Comparison of ENCODE assay signal across 20 cellular contexts in genomic region chr9:114606068-114606467, GRCh38. TPM values are rescaled to one million over a fixed set of nuclear protein-coding genes. Genes with fewer than 3 reads are reported as not detected.
DNase-seq lines count a peak whose midpoint lies in the region; ATAC-seq and TF ChIP-seq lines count a peak whose summit lies in the region.
"Had no signal": no experiment of that assay in that cellular context is flagged by ENCODE, and none has a peak within 500 bp of the region (broad histone marks: within the 10 kb centered on the region; RNA-seq: fewer than 3 reads in every experiment).

No MANE protein-coding gene starts in this region.

- H3K27me3 ChIP-seq in SK-N-SH (ENCODE audit: insufficient read depth): no peaks in the 10 kb centered on the region
- H3K27me3 ChIP-seq in subcutaneous abdominal adipose tissue (ENCODE audit: control insufficient read depth in 5 of 5, insufficient read depth in 4 of 5, low read length in 5 of 5): no peaks in the 10 kb centered on the region
- H3K27me3 ChIP-seq: Peyer's patch had no signal

- TF ChIP-seq CTCF in SK-N-SH (IDR thresholded peaks at IDR 0.05) (no peak), choroid plexus epithelial cell (conservative IDR thresholded peaks at IDR 0.05; ENCODE audit: low read depth, low read length) (no peak)

- peak; percentile 30 for DNase-seq in SK-N-SH
- DNase-seq in choroid plexus epithelial cell (ENCODE audit: low read depth): peak; percentile 44
- DNase-seq in mesenteric fat pad (ENCODE audit: low spot score): peak; percentile 45
- no peak for DNase-seq in activated naive CD4-positive, alpha-beta T cell treated with anti-CD3 and anti-CD28 coated beads, Interleukin-2, amount 50 U/mL, for 72 hours (ENCODE audit: low spot score in 2 of 2)
- DNase-seq in NCI-H510A (lab: John Stamatoyannopoulos, UW): no peak
- DNase-seq: 8988T; activated CD4-positive, alpha-beta T cell treated with anti-CD3 and anti-CD28 coated beads, Interleukin-2, amount 50 U/mL, for 4 hours; DND-41; KG1; NCI-H1048; NCI-H774; Peyer's patch had no signal

- H3K36me3 Mint-ChIP-seq in activated naive CD4-positive, alpha-beta T cell treated with anti-CD3 and anti-CD28 coated beads, Interleukin-2, amount 50 U/mL, for 72 hours: peaks cover 11 to 19% of the 10 kb centered on the region in 2 donors

- no peaks in the 10 kb centered on the region for H3K9me2 ChIP-seq in SK-N-SH

- ATAC-seq in SK-N-SH treated with all-trans-retinoic acid at 6 μM for 48 hours: no peak
- ATAC-seq in activated naive CD4-positive, alpha-beta T cell treated with anti-CD3 and anti-CD28 coated beads, Interleukin-2, amount 50 U/mL, for 72 hours: no peak
- no peak for ATAC-seq in GM21529 (IDR thresholded peaks at IDR 0.05; ENCODE audit: unreplicated experiment)

- no peak overlapping the region for H3K4me3 ChIP-seq in SK-N-SH (ENCODE audit: low read depth in 2 of 2, low read length in 1 of 2)
- H3K4me3 ChIP-seq in choroid plexus epithelial cell (ENCODE audit: low read depth, low read length): no peak overlapping the region
- H3K4me3 ChIP-seq in subcutaneous abdominal adipose tissue (ENCODE audit: low read depth in 1 of 5, low read length in 5 of 5): no peak overlapping the region
- H3K4me3 ChIP-seq: Peyer's patch had no signal

- TF ChIP-seq RAD21 in SK-N-SH (IDR thresholded peaks at IDR 0.05; ENCODE audit: low read length): no peak

- peaks cover 5 to 7% of the 10 kb centered on the region in 2 donors for H3K9me3 Mint-ChIP-seq in activated naive CD4-positive, alpha-beta T cell treated with anti-CD3 and anti-CD28 coated beads, Interleukin-2, amount 50 U/mL, for 72 hours

- no peak overlapping the region for H2AFZ ChIP-seq in SK-N-SH (ENCODE audit: low read depth)

- no peak overlapping the region for H3K27ac Mint-ChIP-seq in activated naive CD4-positive, alpha-beta T cell treated with anti-CD3 and anti-CD28 coated beads, Interleukin-2, amount 50 U/mL, for 72 hours

- H3F3A ChIP-seq in SK-N-SH (replicated peaks; ENCODE audit: insufficient read depth): peaks cover 6% of the 10 kb centered on the region

- WGBS in SK-N-SH (ENCODE audit: low lambda C conversion rate): 77% methylated on average over 7 of the region's 7 CpGs

- H3K9ac ChIP-seq in SK-N-SH: no peak overlapping the region
- H3K9ac ChIP-seq in subcutaneous abdominal adipose tissue (ENCODE audit: low read length in 5 of 5): peak overlapping the region in 3 of 5 donors; percentile 43 to 51 (median 46)

- H4K20me1 ChIP-seq in SK-N-SH (ENCODE audit: insufficient read depth): no peaks in the 10 kb centered on the region

- no peaks in the 10 kb centered on the region for H3K79me2 ChIP-seq in SK-N-SH (ENCODE audit: insufficient read depth)

- CTCF ChIA-PET in SK-N-SH (lab: Yijun Ruan, JAX): no interaction called here

- POLR2A ChIA-PET in SK-N-SH (lab: Yijun Ruan, JAX): no interaction called here

- H3K9me3 ChIP-seq in SK-N-SH (peaks cover 3% of the 10 kb centered on the region; the same call in 1 of the 2 replicates), subcutaneous abdominal adipose tissue (ENCODE audit: control insufficient read depth in 5 of 5, low read length in 5 of 5) (peaks cover 0 to 5% (median 0%) of the 10 kb centered on the region in 5 donors)
- H3K9me3 ChIP-seq: Peyer's patch had no signal

- H3K27ac ChIP-seq in SK-N-SH (ENCODE audit: low read depth in 2 of 2, low read length in 1 of 2): no peak overlapping the region
- H3K27ac ChIP-seq in subcutaneous abdominal adipose tissue (ENCODE audit: low read depth, low read length): peak overlapping the region; percentile 82
- H3K27ac ChIP-seq: Peyer's patch had no signal

- no peak overlapping the region for H3K4me2 ChIP-seq in SK-N-SH

- H3K4me1 ChIP-seq in SK-N-SH (ENCODE audit: control insufficient read depth in 1 of 2, insufficient read depth in 2 of 2, low read depth in 1 of 2, low read length in 1 of 2) (peaks cover 4 to 6% of the 10 kb centered on the region in 2 experiments; a peak in 1 of 4 replicates), subcutaneous abdominal adipose tissue (ENCODE audit: control insufficient read depth in 5 of 5, insufficient read depth in 5 of 5, low read length in 5 of 5) (peaks cover 2 to 58% (median 36%) of the 10 kb centered on the region in 5 donors)
- H3K4me1 ChIP-seq: Peyer's patch had no signal

- H3K36me3 ChIP-seq in SK-N-SH (replicated peaks in 1 of 2; ENCODE audit: control insufficient read depth in 1 of 2, insufficient read depth in 2 of 2, low read length in 1 of 2) (peaks cover 0 to 10% of the 10 kb centered on the region in 2 experiments), subcutaneous abdominal adipose tissue (ENCODE audit: control insufficient read depth in 5 of 5, insufficient read depth in 5 of 5, low read length in 5 of 5) (peaks cover 0 to 1% (median 0%) of the 10 kb centered on the region in 5 donors)
- H3K36me3 ChIP-seq: Peyer's patch had no signal

- TF ChIP-seq EP300 in SK-N-SH (IDR thresholded peaks at IDR 0.05; ENCODE audit: borderline replicate concordance in 1 of 2, low read depth in 1 of 2, low read length in 1 of 2): no peak

TF ChIP-seq in SK-N-SH, 30 proteins besides CTCF, POLR2A, EP300 and RAD21:
- TF ChIP-seq USF2 (IDR thresholded peaks at IDR 0.05; ENCODE audit: borderline replicate concordance, low read depth, low read length) (no peak), FOXM1 (IDR thresholded peaks at IDR 0.05; ENCODE audit: low read depth) (no peak), EZH2phosphoT487 (IDR thresholded peaks at IDR 0.05; ENCODE audit: borderline replicate concordance, low read depth) (no peak), GABPA (IDR thresholded peaks at IDR 0.05; ENCODE audit: low read depth) (no peak), SIN3A (IDR thresholded peaks at IDR 0.05; ENCODE audit: borderline replicate concordance, low read depth, low read length) (no peak), IRF3 (IDR thresholded peaks at IDR 0.05; ENCODE audit: low read depth, low read length) (no peak), GATA2 (CRISPR knock-in tag; IDR thresholded peaks at IDR 0.05) (no peak)

TF ChIP-seq in SK-N-SH treated with all-trans-retinoic acid at 6 μM for 48 hours, 23 proteins besides CTCF, POLR2A, EP300 and RAD21:
- no peak for TF ChIP-seq ZNF565 (CRISPR knock-in tag; conservative IDR thresholded peaks at IDR 0.05; ENCODE audit: low read depth)

RNA-seq across cellular contexts. Expression of gene TMEM268, which starts 5.0 kb away (rescaled TPM):
- 5.8 and 7.4 TPM in 2 replicates for polyA plus RNA-seq in SK-N-SH (2012; rRNA removed)
- 6.0 and 6.3 TPM in 2 replicates for polyA plus RNA-seq in SK-N-SH (2012; cell fraction: cytosol; rRNA removed)
- polyA plus RNA-seq in SK-N-SH (2012; cell fraction: nucleus; rRNA removed): 6.4 and 8.3 TPM in 2 replicates
- total RNA-seq in mesenteric fat pad: 32.7 TPM
- total RNA-seq in activated naive CD4-positive, alpha-beta T cell treated with anti-CD3 and anti-CD28 coated beads, Interleukin-2, amount 50 U/mL, for 72 hours: 10 to 100 TPM; 20.4 to 31.4 TPM

RNA-seq across cellular contexts. Expression of gene ATP6V1G1, which starts 18.5 kb away (rescaled TPM):
- 119 and 143 TPM in 2 replicates for polyA plus RNA-seq in SK-N-SH (2012; rRNA removed)
- polyA plus RNA-seq in SK-N-SH (2012; cell fraction: cytosol; rRNA removed): 157 and 182 TPM in 2 replicates
- 47.6 and 61.5 TPM in 2 replicates for polyA plus RNA-seq in SK-N-SH (2012; cell fraction: nucleus; rRNA removed)
- total RNA-seq in mesenteric fat pad: 70.4 TPM
- total RNA-seq in activated naive CD4-positive, alpha-beta T cell treated with anti-CD3 and anti-CD28 coated beads, Interleukin-2, amount 50 U/mL, for 72 hours: 10 to 100 TPM; 37.4 to 37.8 TPM

RNA-seq across cellular contexts. Expression of gene TEX53, which starts 51.5 kb away (rescaled TPM):
- polyA plus RNA-seq in SK-N-SH (2012; rRNA removed): not detected in 2 replicates
- not detected in 2 replicates for polyA plus RNA-seq in SK-N-SH (2012; cell fraction: cytosol; rRNA removed)
- not detected in 2 replicates for polyA plus RNA-seq in SK-N-SH (2012; cell fraction: nucleus; rRNA removed)
- total RNA-seq in mesenteric fat pad: not detected
- not detected for total RNA-seq in activated naive CD4-positive, alpha-beta T cell treated with anti-CD3 and anti-CD28 coated beads, Interleukin-2, amount 50 U/mL, for 72 hours
- total RNA-seq: glomerular endothelial cell, omental fat pad, Peyer's patch, skeletal muscle tissue, ureter had no signal
- polyA plus RNA-seq: adipose tissue had no signal

Comparison
In these comparisons a context has a peak if more than half of its experiments do, and no peak if none do; other contexts are left out.
1. DNase-seq: peak in SK-N-SH (single experiment), choroid plexus epithelial cell (single experiment) and mesenteric fat pad (single experiment); none in activated naive CD4-positive, alpha-beta T cell treated with anti-CD3 and anti-CD28 coated beads, Interleukin-2, amount 50 U/mL, for 72 hours (0 of 2) and NCI-H510A (single experiment).